In genomic region chr12:105338954-105339353, GRCh38 we compare ENCODE assay signal across 25 cellular contexts. TPM values are rescaled to one million over a fixed set of nuclear protein-coding genes. Genes with fewer than 3 reads are reported as not detected.
DNase-seq lines count a peak whose midpoint lies in the region; FAIRE-seq and TF ChIP-seq lines count a peak whose summit lies in the region.
"Had no signal": no experiment of that assay in that cellular context is flagged by ENCODE, and none has a peak within 500 bp of the region (broad histone marks: within the 10 kb centered on the region; RNA-seq: fewer than 3 reads in every experiment).

No MANE protein-coding gene starts in this region.

- H3K27me3 Mint-ChIP-seq in osteocyte (ENCODE audit: unreplicated experiment): no peaks in the 10 kb centered on the region
- H3K27me3 Mint-ChIP-seq: B cell had no signal

- H3K4me3 ChIP-seq in adipocyte (ENCODE audit: low read length) (no peak overlapping the region), uterus (no peak overlapping the region)
- H3K4me3 ChIP-seq: BLaER1, HAP-1 had no signal

- FAIRE-seq in GM19239 (lab: Jason Lieb, UNC): no peak
- FAIRE-seq: A204.1, D721Med, GM12891, GM18507, H54 had no signal

- DNase-seq in adipocyte (ENCODE audit: low read depth): peak; percentile 47
- DNase-seq in dedifferentiated amniotic fluid mesenchymal stem cell (ENCODE audit: extremely low spot score): peak; percentile 52
- DNase-seq in osteocyte (ENCODE audit: extremely low spot score, unreplicated experiment): no peak
- DNase-seq in uterus: no peak
- DNase-seq in SW 1271 (lab: John Stamatoyannopoulos, UW): no peak
- DNase-seq in DMS153 (lab: John Stamatoyannopoulos, UW): no peak
- no peak for DNase-seq in GM19239 (ENCODE audit: insufficient read length, low spot score)
- DNase-seq: CD4-positive, CD25-positive, alpha-beta regulatory T cell; CD8-positive, alpha-beta T cell; DMS 273 treated with DMSO at 0.1 percent for 48 hours; DMS53; DMS79 treated with DMSO at 0.1 percent for 48 hours; GF-D8; GOT3; HFFc6 had no signal

- no peak overlapping the region for H3K9ac ChIP-seq in adipocyte (ENCODE audit: low read length)
- H3K9ac ChIP-seq: BLaER1 had no signal

- H3K27me3 ChIP-seq in adipocyte (replicated peaks; ENCODE audit: control insufficient read depth, insufficient read depth, low read length): no peaks in the 10 kb centered on the region
- no peaks in the 10 kb centered on the region for H3K27me3 ChIP-seq in uterus
- H3K27me3 ChIP-seq: BLaER1 had no signal

- no peak overlapping the region for H3K4me3 Mint-ChIP-seq in osteocyte (ENCODE audit: unreplicated experiment)
- H3K4me3 Mint-ChIP-seq: B cell; CD4-positive, CD25-positive, alpha-beta regulatory T cell; CD8-positive, alpha-beta T cell had no signal

- TF ChIP-seq POLR2A in uterus (IDR thresholded peaks at IDR 0.05): no peak

- peak overlapping the region; percentile 91 for H3K27ac Mint-ChIP-seq in osteocyte (ENCODE audit: unreplicated experiment)
- H3K27ac Mint-ChIP-seq: B cell; CD4-positive, CD25-positive, alpha-beta regulatory T cell; CD8-positive, alpha-beta T cell had no signal

- H3K4me1 ChIP-seq in adipocyte (ENCODE audit: control insufficient read depth, insufficient read depth, low read length) (peaks cover 22% of the 10 kb centered on the region), uterus (no peaks in the 10 kb centered on the region)

- peak overlapping the region; percentile 7 to 48 for H3K27ac ChIP-seq in uterus
- H3K27ac ChIP-seq: 22Rv1, BLaER1, C4-2B had no signal

- H3K9me3 ChIP-seq in adipocyte (ENCODE audit: control insufficient read depth, low read length) (peaks cover 6% of the 10 kb centered on the region), uterus (peaks cover 0 to 3% of the 10 kb centered on the region in 2 donors)

- TF ChIP-seq CTCF in osteocyte (IDR thresholded peaks at IDR 0.05) (no peak), uterus (IDR thresholded peaks at IDR 0.05) (no peak)

- H3K36me3 ChIP-seq in adipocyte (ENCODE audit: control insufficient read depth, insufficient read depth, low read length, severe bottlenecking) (no peaks in the 10 kb centered on the region), uterus (no peaks in the 10 kb centered on the region)

- intact Hi-C loops in uterus (cut with DNase I; ENCODE audit: low total_unique reads): no loop called here

- peaks cover 97% of the 10 kb centered on the region for H3K4me1 Mint-ChIP-seq in osteocyte (ENCODE audit: unreplicated experiment)

- peaks cover 17% of the 10 kb centered on the region for H3K36me3 Mint-ChIP-seq in osteocyte (ENCODE audit: unreplicated experiment)

- H3K9me3 Mint-ChIP-seq in osteocyte (ENCODE audit: unreplicated experiment): peaks cover 18% of the 10 kb centered on the region

RNA-seq across cellular contexts. Expression of gene C12orf75, which starts 8.5 kb away (rescaled TPM):
- total RNA-seq in osteocyte (157 and 169 TPM in 2 replicates), uterus (10 to 100 TPM; 19.6 to 57.1 (median 30.1) TPM)

Comparison
In these comparisons a context has a peak if more than half of its experiments do, and no peak if none do; other contexts are left out.
1. DNase-seq: peak in adipocyte (single experiment) and dedifferentiated amniotic fluid mesenchymal stem cell (single experiment); none in osteocyte (single experiment), uterus (0 of 2), SW 1271 (0 of 2), DMS153 (single experiment) and GM19239 (single experiment).